ENCODE assay signal across 18 cellular contexts in genomic region chr20:36883972-36884535, GRCh38. TPM values are rescaled to one million over a fixed set of nuclear protein-coding genes. Genes with fewer than 3 reads are reported as not detected.
"Had no signal": no experiment of that assay in that cellular context is flagged by ENCODE, and none has a peak within 500 bp of the region (broad histone marks: within the 10 kb centered on the region; RNA-seq: fewer than 3 reads in every experiment).

No MANE protein-coding gene starts in this region.

- DNase-seq: activated CD4-positive, alpha-beta T cell treated with anti-CD3 and anti-CD28 coated beads for 4 hours; activated naive CD4-positive, alpha-beta T cell treated with anti-CD3 and anti-CD28 coated beads, Interleukin-2, amount 10 ng/mL, durations not matched to agents 7 days and 5 days; activated T-cell treated with anti-CD3 and anti-CD28 coated beads for 4 hours; foreskin keratinocyte; heart left ventricle; mammary epithelial cell; mucosa of descending colon; natural killer cell; stimulated activated CD4-positive, alpha-beta T cell treated with anti-CD3 and anti-CD28 coated beads, Interleukin-15, amount 100 ng/mL, for 24 hours; stimulated activated CD4-positive, alpha-beta T cell treated with anti-CD3 and anti-CD28 coated beads, Interleukin-4, amount 100 ng/mL, for 4 hours; stomach; uterus had no signal

- H3K36me3 Mint-ChIP-seq: natural killer cell had no signal

- H3K27me3 ChIP-seq: cardiac muscle cell, heart left ventricle, stomach, uterus had no signal

- H3K9me3 ChIP-seq: heart left ventricle, mucosa of descending colon, stomach, uterus had no signal

- H3K4me3 Mint-ChIP-seq: activated naive CD4-positive, alpha-beta T cell treated with anti-CD3 and anti-CD28 coated beads, Interleukin-2, amount 10 ng/mL, durations not matched to agents 7 days and 5 days; natural killer cell had no signal

- ATAC-seq: foreskin keratinocyte, heart left ventricle, left lobe of liver, mucosa of descending colon, natural killer cell had no signal

- H3K4me3 ChIP-seq: cardiac muscle cell, heart left ventricle, mucosa of descending colon, stomach, uterus had no signal

- H3K27ac Mint-ChIP-seq: activated naive CD4-positive, alpha-beta T cell treated with anti-CD3 and anti-CD28 coated beads, Interleukin-2, amount 10 ng/mL, durations not matched to agents 7 days and 5 days; activated T-helper 2 cell treated with anti-CD3 and anti-CD28 coated beads, Interferon-gamma antibody, Interleukin-2, Interleukin-4, amounts not matched to agents 10 μg/mL and 5 μg/mL and 100 μg/mL, durations not matched to agents 14 hours and 24 hours and 36 hours had no signal

- H3K36me3 ChIP-seq: cardiac muscle cell, uterus had no signal

- H3K9me3 Mint-ChIP-seq: activated naive CD4-positive, alpha-beta T cell treated with anti-CD3 and anti-CD28 coated beads, Interleukin-2, amount 10 ng/mL, durations not matched to agents 7 days and 5 days; activated T-helper 2 cell treated with anti-CD3 and anti-CD28 coated beads, Interferon-gamma antibody, Interleukin-2, Interleukin-4, amounts not matched to agents 10 μg/mL and 5 μg/mL and 100 μg/mL, durations not matched to agents 14 hours and 24 hours and 36 hours; natural killer cell had no signal

- H3K27me3 Mint-ChIP-seq: activated naive CD4-positive, alpha-beta T cell treated with anti-CD3 and anti-CD28 coated beads, Interleukin-2, amount 10 ng/mL, durations not matched to agents 7 days and 5 days had no signal

- H3K4me1 ChIP-seq: foreskin keratinocyte, uterus had no signal

- H3K27ac ChIP-seq: cardiac muscle cell, foreskin keratinocyte, heart left ventricle, stomach, uterus, VCaP had no signal

RNA-seq across cellular contexts. Expression of gene TLDC2, which starts 8.1 kb away (rescaled TPM):
- total RNA-seq: activated T-helper 2 cell treated with anti-CD3 and anti-CD28 coated beads, Interferon-gamma antibody, Interleukin-2, Interleukin-4, amounts not matched to agents 10 μg/mL and 5 μg/mL and 100 μg/mL, durations not matched to agents 14 hours and 24 hours and 36 hours; cardiac muscle cell; foreskin keratinocyte; heart left ventricle; left lobe of liver; mammary epithelial cell; osteoblast; T-helper 2 cell treated with Interferon-gamma antibody and Interleukin-4, amounts not matched to agents 100 ng/mL and 5 ng/mL, for 36 hours had no signal
- polyA plus RNA-seq: cardiac muscle cell, mammary epithelial cell had no signal
